In the genomic region with DNA sequence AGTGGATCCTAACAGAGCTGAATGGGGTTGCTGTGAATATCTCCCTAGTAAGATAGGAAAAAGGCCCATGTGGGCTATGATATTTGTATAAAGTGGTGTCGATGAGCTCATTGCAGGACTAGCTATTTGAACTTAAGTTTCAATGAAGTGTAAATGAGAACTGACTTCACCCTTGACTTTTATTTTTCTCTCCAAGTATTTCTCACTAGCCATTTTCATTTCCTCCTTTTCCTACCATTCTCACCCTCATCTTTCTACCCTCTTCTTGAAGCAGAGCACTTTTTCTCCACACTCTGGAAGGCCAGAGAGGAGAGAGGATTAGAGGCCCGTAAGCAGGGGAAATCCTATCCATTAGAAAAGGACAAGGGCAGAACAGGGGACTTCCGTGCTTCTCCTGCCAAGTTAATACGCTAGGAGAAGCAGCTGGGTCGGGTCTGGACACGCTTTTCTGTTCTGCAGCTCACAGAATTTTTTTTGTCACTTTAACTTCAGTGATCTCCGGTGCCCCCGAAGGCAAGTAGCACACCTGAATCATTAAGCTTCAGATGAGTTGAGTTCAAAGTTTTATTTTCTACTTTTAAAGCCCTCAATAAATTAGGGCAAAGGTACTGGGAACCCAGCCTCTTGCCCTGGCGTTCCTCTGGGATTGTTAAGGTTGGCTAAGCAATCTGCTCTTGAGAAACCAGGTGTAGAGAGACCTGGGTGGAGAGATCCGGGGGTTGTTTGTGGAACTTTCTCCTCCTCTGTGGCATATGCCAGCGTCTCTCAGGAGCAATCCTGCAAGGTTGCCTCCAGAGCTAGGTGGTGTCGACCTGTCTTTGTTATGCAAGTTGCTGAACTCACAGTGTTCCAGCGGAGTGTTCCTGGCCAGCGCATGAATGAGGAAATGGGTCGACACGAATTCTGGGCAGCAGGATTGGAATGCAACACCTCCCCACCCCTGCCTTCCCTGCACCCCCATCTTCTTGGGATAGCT, we compare ENCODE assay signal across 9 cellular contexts. TPM values are rescaled to one million over a fixed set of nuclear protein-coding genes. Genes with fewer than 3 reads are reported as not detected.
DNase-seq lines count a peak whose midpoint lies in the region; ATAC-seq, FAIRE-seq and TF ChIP-seq lines count a peak whose summit lies in the region.
"Had no signal": no experiment of that assay in that cellular context is flagged by ENCODE, and none has a peak within 500 bp of the region (broad histone marks: within the 10 kb centered on the region; RNA-seq: fewer than 3 reads in every experiment).

No MANE protein-coding gene starts in this region.

- TF ChIP-seq POLR2A in heart left ventricle (IDR thresholded peaks at IDR 0.05) (no peak), H54 (IDR thresholded peaks at IDR 0.05; ENCODE audit: low read depth, low read length) (no peak)

- no peaks in the 10 kb centered on the region for H3K27me3 ChIP-seq in heart left ventricle
- peaks cover 0 to 3% (median 0%) of the 10 kb centered on the region in 5 donors for H3K27me3 ChIP-seq in subcutaneous abdominal adipose tissue (ENCODE audit: control insufficient read depth in 5 of 5, insufficient read depth in 4 of 5, low read length in 5 of 5)

- WGBS in heart left ventricle, 4 donors = 45 to 64% (median 56%) methylated on average over 16 of the region's 16 CpGs

- peak in 3 of 5 donors; percentile 18 to 33 (median 25) for DNase-seq in heart left ventricle
- no peak for DNase-seq in cardiac septum (ENCODE audit: low spot score)
- peak; percentile 69 for DNase-seq in WTC11 (ENCODE audit: low spot score)
- DNase-seq in immature natural killer cell = no peak
- DNase-seq in H54 (ENCODE audit: insufficient read length, low spot score) = no peak
- DNase-seq in activated CD4-positive, alpha-beta T cell treated with anti-CD3 and anti-CD28 coated beads for 48 hours = no peak

- TF ChIP-seq CTCF in heart left ventricle (IDR thresholded peaks at IDR 0.05) (no peak), WTC11 (IDR thresholded peaks at IDR 0.05) (no peak)

- no peak for FAIRE-seq in H54 (lab: Jason Lieb, UNC)
- FAIRE-seq: G401.6 had no signal

- no peaks in the 10 kb centered on the region for H3K9me3 ChIP-seq in heart left ventricle
- H3K9me3 ChIP-seq in subcutaneous abdominal adipose tissue (ENCODE audit: control insufficient read depth in 5 of 5, low read length in 5 of 5) = no peaks in the 10 kb centered on the region

- CTCF ChIA-PET in WTC11 (lab: Charles Lee) = interaction anchor here (0.5 to 0.7 kb wide), 2 partner anchors 9 to 102 kb away, joined by 3 read pairs; no protein-coding TSS in a partner anchor

- H3K27ac ChIP-seq in heart left ventricle = peak overlapping the region; percentile 78 to 95 (median 88)
- H3K27ac ChIP-seq in subcutaneous abdominal adipose tissue (ENCODE audit: low read depth, low read length) = peak overlapping the region; percentile 100

- peak overlapping the region; percentile 62 to 87 (median 79) for H3K9ac ChIP-seq in subcutaneous abdominal adipose tissue (ENCODE audit: low read length in 5 of 5)

- POLR2A ChIA-PET in WTC11 (lab: Charles Lee) = interaction anchor here (1.7 kb wide), 1 partner anchor 58 kb away, joined by 5 read pairs; no protein-coding TSS in a partner anchor

- H3K36me3 ChIP-seq in heart left ventricle = no peaks in the 10 kb centered on the region
- H3K36me3 ChIP-seq in subcutaneous abdominal adipose tissue (ENCODE audit: control insufficient read depth in 5 of 5, insufficient read depth in 5 of 5, low read length in 5 of 5) = no peaks in the 10 kb centered on the region

- H3K9me3 Mint-ChIP-seq in WTC11 (peaks cover 5% of the 10 kb centered on the region), immature natural killer cell (no peaks in the 10 kb centered on the region)

- H3K4me1 ChIP-seq in heart left ventricle (peaks cover 6 to 26% (median 21%) of the 10 kb centered on the region in 12 donors), subcutaneous abdominal adipose tissue (ENCODE audit: control insufficient read depth in 5 of 5, insufficient read depth in 5 of 5, low read length in 5 of 5) (peaks cover 18 to 30% (median 29%) of the 10 kb centered on the region in 5 donors)

- H3K4me1 Mint-ChIP-seq in WTC11 (peaks cover 45% of the 10 kb centered on the region), immature natural killer cell (peaks cover 6 to 17% of the 10 kb centered on the region in 2 donors)

- peak overlapping the region; percentile 16 for H3K4me3 Mint-ChIP-seq in WTC11
- peak overlapping the region in 4 of 5 donors; percentile 61 to 86 (median 70) for H3K4me3 Mint-ChIP-seq in immature natural killer cell

- H3K27me3 Mint-ChIP-seq in WTC11 (ENCODE audit: low read depth) (no peaks in the 10 kb centered on the region), immature natural killer cell (ENCODE audit: low read depth in 3 of 3) (peaks cover 0 to 6% (median 0%) of the 10 kb centered on the region in 3 donors)

- H3K4me3 ChIP-seq in heart left ventricle = no peak overlapping the region
- H3K4me3 ChIP-seq in subcutaneous abdominal adipose tissue (ENCODE audit: low read depth in 1 of 5, low read length in 5 of 5) = peak overlapping the region; percentile 4 to 70 (median 54)

- peak overlapping the region; percentile 95 for H3K27ac Mint-ChIP-seq in WTC11
- H3K27ac Mint-ChIP-seq in immature natural killer cell = peak overlapping the region in 3 of 6 donors; percentile 34 to 77 (median 61)

- intact Hi-C loops in heart left ventricle (cut with DNase I) (loop anchor here in 5 of 10 donors (2.0 to 5.0 kb wide), 3 partner anchors 34 to 56 kb away; a partner anchor contains a TSS), cardiac septum (cut with DNase I) (loop anchor here (1.0 to 5.0 kb wide), 2 partner anchors 34 to 56 kb away; a partner anchor contains a TSS)

- peak in 2 of 4 donors; percentile 31 to 32 for ATAC-seq in heart left ventricle
- peak; percentile 35 for ATAC-seq in HG03139 (IDR thresholded peaks at IDR 0.05; ENCODE audit: unreplicated experiment)
- peak; percentile 89 for ATAC-seq in WTC11

- H3K36me3 Mint-ChIP-seq in WTC11 = no peaks in the 10 kb centered on the region
- H3K36me3 Mint-ChIP-seq in immature natural killer cell = peaks cover 0 to 3% (median 0%) of the 10 kb centered on the region in 3 donors

TF ChIP-seq in WTC11, 78 proteins besides CTCF, POLR2A, EP300 and RAD21 (continues in another document):
- TF ChIP-seq ZNF416 (CRISPR knock-in tag; IDR thresholded peaks at IDR 0.05) (no peak), EMX1 (CRISPR knock-in tag; IDR thresholded peaks at IDR 0.05) (no peak), PRRX2 (CRISPR knock-in tag; IDR thresholded peaks at IDR 0.05) (no peak), NFE2L1 (CRISPR knock-in tag; IDR thresholded peaks at IDR 0.05) (no peak), MYBL2 (CRISPR knock-in tag; IDR thresholded peaks at IDR 0.05) (no peak), GABPB1 (CRISPR knock-in tag; IDR thresholded peaks at IDR 0.05) (no peak), GTF2I (CRISPR knock-in tag; conservative IDR thresholded peaks at IDR 0.05) (no peak), ZNF671 (CRISPR knock-in tag; IDR thresholded peaks at IDR 0.05) (no peak)
- TF ChIP-seq, protein P1, sequence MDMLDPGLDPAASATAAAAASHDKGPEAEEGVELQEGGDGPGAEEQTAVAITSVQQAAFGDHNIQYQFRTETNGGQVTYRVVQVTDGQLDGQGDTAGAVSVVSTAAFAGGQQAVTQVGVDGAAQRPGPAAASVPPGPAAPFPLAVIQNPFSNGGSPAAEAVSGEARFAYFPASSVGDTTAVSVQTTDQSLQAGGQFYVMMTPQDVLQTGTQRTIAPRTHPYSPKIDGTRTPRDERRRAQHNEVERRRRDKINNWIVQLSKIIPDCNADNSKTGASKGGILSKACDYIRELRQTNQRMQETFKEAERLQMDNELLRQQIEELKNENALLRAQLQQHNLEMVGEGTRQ (CRISPR knock-in tag; IDR thresholded peaks at IDR 0.05) = no peak
- TF ChIP-seq, protein P2, sequence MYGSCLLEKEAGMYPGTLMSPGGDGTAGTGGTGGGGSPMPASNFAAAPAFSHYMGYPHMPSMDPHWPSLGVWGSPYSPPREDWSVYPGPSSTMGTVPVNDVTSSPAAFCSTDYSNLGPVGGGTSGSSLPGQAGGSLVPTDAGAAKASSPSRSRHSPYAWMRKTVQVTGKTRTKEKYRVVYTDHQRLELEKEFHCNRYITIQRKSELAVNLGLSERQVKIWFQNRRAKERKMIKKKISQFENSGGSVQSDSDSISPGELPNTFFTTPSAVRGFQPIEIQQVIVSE (CRISPR knock-in tag; IDR thresholded peaks at IDR 0.05; ENCODE audit: borderline replicate concordance) = no peak
- TF ChIP-seq, protein P3, sequence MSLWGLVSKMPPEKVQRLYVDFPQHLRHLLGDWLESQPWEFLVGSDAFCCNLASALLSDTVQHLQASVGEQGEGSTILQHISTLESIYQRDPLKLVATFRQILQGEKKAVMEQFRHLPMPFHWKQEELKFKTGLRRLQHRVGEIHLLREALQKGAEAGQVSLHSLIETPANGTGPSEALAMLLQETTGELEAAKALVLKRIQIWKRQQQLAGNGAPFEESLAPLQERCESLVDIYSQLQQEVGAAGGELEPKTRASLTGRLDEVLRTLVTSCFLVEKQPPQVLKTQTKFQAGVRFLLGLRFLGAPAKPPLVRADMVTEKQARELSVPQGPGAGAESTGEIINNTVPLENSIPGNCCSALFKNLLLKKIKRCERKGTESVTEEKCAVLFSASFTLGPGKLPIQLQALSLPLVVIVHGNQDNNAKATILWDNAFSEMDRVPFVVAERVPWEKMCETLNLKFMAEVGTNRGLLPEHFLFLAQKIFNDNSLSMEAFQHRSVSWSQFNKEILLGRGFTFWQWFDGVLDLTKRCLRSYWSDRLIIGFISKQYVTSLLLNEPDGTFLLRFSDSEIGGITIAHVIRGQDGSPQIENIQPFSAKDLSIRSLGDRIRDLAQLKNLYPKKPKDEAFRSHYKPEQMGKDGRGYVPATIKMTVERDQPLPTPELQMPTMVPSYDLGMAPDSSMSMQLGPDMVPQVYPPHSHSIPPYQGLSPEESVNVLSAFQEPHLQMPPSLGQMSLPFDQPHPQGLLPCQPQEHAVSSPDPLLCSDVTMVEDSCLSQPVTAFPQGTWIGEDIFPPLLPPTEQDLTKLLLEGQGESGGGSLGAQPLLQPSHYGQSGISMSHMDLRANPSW (CRISPR knock-in tag; conservative IDR thresholded peaks at IDR 0.05; ENCODE audit: low read depth) = no peak
- TF ChIP-seq, protein P4, sequence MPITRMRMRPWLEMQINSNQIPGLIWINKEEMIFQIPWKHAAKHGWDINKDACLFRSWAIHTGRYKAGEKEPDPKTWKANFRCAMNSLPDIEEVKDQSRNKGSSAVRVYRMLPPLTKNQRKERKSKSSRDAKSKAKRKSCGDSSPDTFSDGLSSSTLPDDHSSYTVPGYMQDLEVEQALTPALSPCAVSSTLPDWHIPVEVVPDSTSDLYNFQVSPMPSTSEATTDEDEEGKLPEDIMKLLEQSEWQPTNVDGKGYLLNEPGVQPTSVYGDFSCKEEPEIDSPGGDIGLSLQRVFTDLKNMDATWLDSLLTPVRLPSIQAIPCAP (CRISPR knock-in tag; IDR thresholded peaks at IDR 0.05) = no peak

RNA-seq across cellular contexts. Expression of a gene that starts 56.2 kb away (rescaled TPM):
- total RNA-seq in heart left ventricle = 10 to 100 TPM; 34.3 to 76.1 (median 53.9) TPM
- polyA plus RNA-seq in heart left ventricle = 10 to 100 TPM; 15.3 to 24.0 TPM
- 61.1 TPM for total RNA-seq in cardiac septum
- 53.8 to 60.3 TPM (median 55.9 TPM) in 3 replicates for total RNA-seq in WTC11 (2021)
- 10 to 100 TPM in 1 of 3 donors, 1 to 10 TPM in 2; 7.6 to 18.1 (median 8.7) TPM for polyA plus RNA-seq in immature natural killer cell

Comparison
In these comparisons a context has a peak if more than half of its experiments do, and no peak if none do; other contexts are left out.
1. DNase-seq: peak in heart left ventricle (3 of 5) and WTC11 (single experiment); none in cardiac septum (single experiment), immature natural killer cell (0 of 3), H54 (single experiment) and activated CD4-positive, alpha-beta T cell treated with anti-CD3 and anti-CD28 coated beads for 48 hours (single experiment).
2. H3K4me3 ChIP-seq: peak in subcutaneous abdominal adipose tissue (5 of 5); none in heart left ventricle (0 of 12).